In genomic region chr6:169701953-169702639, GRCh38 we compare ENCODE assay signal across 1 cellular context.
A peak's percentile ranks its signal among the peaks of the same experiment; 100 is the strongest.
TF ChIP-seq lines count a peak whose summit lies in the region.

Gene C6orf120, plus strand, starts transcription at chr6:169702126. Its CDS starts 334 bp downstream, at chr6:169702460.
Gene WDR27, minus strand, starts transcription at chr6:169702029. Its CDS starts 13,024 bp downstream, at chr6:169689005.

TF ChIP-seq in HepG2, 621 proteins besides CTCF, POLR2A, EP300 and RAD21 (continued from another document and continues in another):
- TF ChIP-seq CEBPZ (IDR thresholded peaks at IDR 0.05; ENCODE audit: low read length) = no peak
- peak; percentile 99 for TF ChIP-seq ZNF430 (CRISPR knock-in tag; IDR thresholded peaks at IDR 0.05)
- TF ChIP-seq AGO2 (optimal IDR thresholded peaks at IDR 0.05; ENCODE audit: low read depth, low read length) = no peak
- peak; percentile 94 for TF ChIP-seq ZNF407 (CRISPR knock-in tag; IDR thresholded peaks at IDR 0.05; ENCODE audit: not compliant biosample characterization)
- TF ChIP-seq FOXO1 (CRISPR knock-in tag; IDR thresholded peaks at IDR 0.05) = peak; percentile 56; the same call in 1 of the 2 replicates
- peak; percentile 82; the same call in 1 of the 2 replicates for TF ChIP-seq NR2C2 (CRISPR knock-in tag; IDR thresholded peaks at IDR 0.05; ENCODE audit: borderline replicate concordance)
- TF ChIP-seq REPIN1 (CRISPR knock-in tag; IDR thresholded peaks at IDR 0.05; ENCODE audit: borderline replicate concordance, low read depth) = peak; percentile 96
- no peak for TF ChIP-seq ZNF432 (CRISPR knock-in tag; IDR thresholded peaks at IDR 0.05; ENCODE audit: borderline replicate concordance)
- TF ChIP-seq ZNF687 (CRISPR knock-in tag; IDR thresholded peaks at IDR 0.05) = peak; percentile 93; the same call in 1 of the 2 replicates
- no peak; the same call in 1 of the 2 replicates for TF ChIP-seq DZIP1 (CRISPR knock-in tag; IDR thresholded peaks at IDR 0.05)
- no peak for TF ChIP-seq SCMH1 (CRISPR knock-in tag; IDR thresholded peaks at IDR 0.05; ENCODE audit: borderline replicate concordance)
- TF ChIP-seq HOXA5 (CRISPR knock-in tag; IDR thresholded peaks at IDR 0.05) = peak; percentile 72; the same call in 1 of the 2 replicates
- TF ChIP-seq HNRNPL (IDR thresholded peaks at IDR 0.05; ENCODE audit: low read depth, low read length) = peak; percentile 97
- 0 out of 2 replicates have a peak, but pooled peaks have one; percentile 68 for TF ChIP-seq HBP1 (CRISPR knock-in tag; IDR thresholded peaks at IDR 0.05; ENCODE audit: low read depth)
- 0 out of 2 replicates have a peak, but pooled peaks have one; percentile 16 for TF ChIP-seq ZFP36L2 (CRISPR knock-in tag; IDR thresholded peaks at IDR 0.05)
- TF ChIP-seq TEAD2 (CRISPR knock-in tag; IDR thresholded peaks at IDR 0.05) = no peak
- peak; percentile 96 for TF ChIP-seq DRAP1 (CRISPR knock-in tag; IDR thresholded peaks at IDR 0.05)
- TF ChIP-seq ZNF678 (CRISPR knock-in tag; IDR thresholded peaks at IDR 0.05) = peak; percentile 36; the same call in 1 of the 2 replicates
- peak; percentile 46 for TF ChIP-seq PHF5A (CRISPR knock-in tag; IDR thresholded peaks at IDR 0.05; ENCODE audit: low read depth, unreplicated experiment)
- TF ChIP-seq ISL2 (CRISPR knock-in tag; IDR thresholded peaks at IDR 0.05) = peak; percentile 13; the same call in 1 of the 2 replicates
- peak; percentile 50 for TF ChIP-seq ZBTB38 (CRISPR knock-in tag; IDR thresholded peaks at IDR 0.05)
- no peak for TF ChIP-seq ZMAT5 (CRISPR knock-in tag; IDR thresholded peaks at IDR 0.05; ENCODE audit: borderline replicate concordance, low read depth)
- peak; percentile 97 for TF ChIP-seq MEIS1 (CRISPR knock-in tag; IDR thresholded peaks at IDR 0.05; ENCODE audit: borderline replicate concordance)
- no peak; the same call in 1 of the 2 replicates for TF ChIP-seq ZNF839 (CRISPR knock-in tag; IDR thresholded peaks at IDR 0.05; ENCODE audit: borderline replicate concordance)
- peak; percentile 47; the same call in 1 of the 2 replicates for TF ChIP-seq CERS6 (CRISPR knock-in tag; IDR thresholded peaks at IDR 0.05)
- TF ChIP-seq MXD4 (CRISPR knock-in tag; IDR thresholded peaks at IDR 0.05) = peak; percentile 98
- TF ChIP-seq ZNF569 (CRISPR knock-in tag; IDR thresholded peaks at IDR 0.05; ENCODE audit: borderline replicate concordance) = no peak; the same call in 1 of the 2 replicates
- TF ChIP-seq ZNF724P (CRISPR knock-in tag; IDR thresholded peaks at IDR 0.05; ENCODE audit: borderline replicate concordance) = peak; percentile 87; the same call in 1 of the 2 replicates
- TF ChIP-seq SPEN (CRISPR knock-in tag; IDR thresholded peaks at IDR 0.05; ENCODE audit: low read depth) = peak; percentile 97
- peak; percentile 94; the same call in 1 of the 2 replicates for TF ChIP-seq HOXA7 (CRISPR knock-in tag; IDR thresholded peaks at IDR 0.05)
- TF ChIP-seq SP5 (CRISPR knock-in tag; IDR thresholded peaks at IDR 0.05; ENCODE audit: borderline replicate concordance, low read depth) = peak; percentile 82
